In the genomic region with DNA sequence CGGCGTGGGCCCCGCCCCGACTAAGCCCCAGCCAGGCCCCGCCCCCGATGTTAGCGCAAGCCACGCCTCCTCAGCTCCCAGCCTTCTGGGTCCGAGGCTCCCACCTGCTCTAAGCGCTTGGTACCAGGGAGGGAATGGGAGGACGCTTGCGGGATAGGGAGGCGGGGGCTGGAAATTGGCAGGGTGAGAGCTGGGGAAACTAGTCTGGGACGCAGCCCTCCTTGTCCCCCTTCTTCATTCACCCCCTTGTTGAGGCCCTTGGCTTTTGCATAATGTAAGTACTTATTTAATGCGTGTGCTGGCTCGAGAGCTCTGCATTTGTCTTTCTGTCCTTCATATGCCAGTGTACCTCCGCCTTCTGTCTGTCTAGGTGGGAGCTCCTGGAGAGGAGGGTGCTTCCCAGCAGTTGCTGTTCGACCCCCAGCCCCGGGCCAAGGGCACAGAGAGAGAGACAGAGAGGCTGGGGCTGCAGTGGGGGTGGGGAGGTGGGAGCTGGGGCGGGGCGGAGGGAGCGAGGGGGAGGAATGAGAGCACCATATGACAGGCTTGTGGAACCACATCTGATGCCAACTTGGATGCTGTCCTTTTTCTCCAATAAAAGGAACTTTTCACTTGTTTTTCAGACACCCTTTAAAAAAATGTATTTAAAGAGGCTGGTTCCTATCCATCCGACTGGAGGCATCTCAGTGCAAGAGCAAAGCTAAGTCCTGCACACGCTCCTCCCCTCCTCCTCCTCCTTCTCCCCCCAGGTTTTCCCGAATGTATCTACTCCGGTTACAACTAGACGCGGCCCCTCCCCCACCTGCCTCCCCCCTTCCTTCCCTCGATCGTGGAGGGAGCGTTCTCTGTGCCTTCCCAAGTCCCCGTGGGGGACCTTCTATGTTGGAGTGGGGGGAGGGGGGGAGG, we compare ENCODE assay signal across 8 cellular contexts. TPM values are rescaled to one million over a fixed set of nuclear protein-coding genes. Genes with fewer than 3 reads are reported as not detected.
DNase-seq lines count a peak whose midpoint lies in the region; ATAC-seq, FAIRE-seq and TF ChIP-seq lines count a peak whose summit lies in the region.

No MANE protein-coding gene starts in this region.

- DNase-seq in AG04450 (ENCODE audit: low read depth, low spot score) (peak; percentile 68), GM19238 (ENCODE audit: insufficient read length, low spot score) (peak; percentile 73), HTR-8/SVneo (ENCODE audit: insufficient read length, low spot score) (peak; percentile 85), OCI-M1 (lab: John Stamatoyannopoulos, UW) (peak; percentile 90)
- DNase-seq in activated T-cell treated with anti-CD3 and anti-CD28 coated beads, Interleukin-2, amount 50 U/mL, for 1 hour = peak; percentile 81
- DNase-seq in stimulated activated CD8-positive, alpha-beta memory T cell treated with anti-CD3 and anti-CD28 coated beads, Interleukin-4, amount 100 ng/mL, for 48 hours = peak; percentile 89

- H3K9me3 ChIP-seq in AG04450 (ENCODE audit: control insufficient read depth, insufficient read depth, low read length) (no peaks in the 10 kb centered on the region), mucosa of stomach (ENCODE audit: control insufficient read depth, low read length) (no peaks in the 10 kb centered on the region)

- TF ChIP-seq CTCF in AG04450 (IDR thresholded peaks at IDR 0.05; ENCODE audit: low read depth, low read length) = no peak

- CTCF ChIA-PET in AG04450 (lab: Charles Lee) = no interaction called here

- POLR2A ChIA-PET in AG04450 (lab: Yijun Ruan, JAX) = interaction anchor here (1.2 kb wide), 1 partner anchor 8 kb away, joined by 9 read pairs; no protein-coding TSS in a partner anchor

- peak; percentile 87 for ATAC-seq in esophagus mucosa

- H3K4me3 ChIP-seq in AG04450 (ENCODE audit: low read depth, low read length) (peak overlapping the region; percentile 67), mucosa of stomach (ENCODE audit: low read length) (peak overlapping the region; percentile 36)

- H3K4me1 ChIP-seq in mucosa of stomach (ENCODE audit: control insufficient read depth, insufficient read depth, low read length) = peaks cover 10% of the 10 kb centered on the region

- FAIRE-seq in HTR-8/SVneo (lab: Jason Lieb, UNC) = no peak

- no peaks in the 10 kb centered on the region for H3K36me3 ChIP-seq in mucosa of stomach (ENCODE audit: control insufficient read depth, insufficient read depth, low read length)

- H3K27ac ChIP-seq in AG04450 (ENCODE audit: low read depth, low read length) = no peak overlapping the region

- H3K9ac ChIP-seq in mucosa of stomach (ENCODE audit: low read length) = no peak overlapping the region

- H3K27me3 ChIP-seq in AG04450 (ENCODE audit: control insufficient read depth, insufficient read depth, low read length) (peaks cover 2% of the 10 kb centered on the region), mucosa of stomach (ENCODE audit: control insufficient read depth, insufficient read depth, low read length) (peaks cover 8% of the 10 kb centered on the region)

RNA-seq across cellular contexts. Expression of a gene that starts 25.6 kb away (rescaled TPM):
- polyA plus RNA-seq in AG04450 (2011; rRNA removed) = 3.1 and 3.8 TPM in 2 replicates
- 1.2 and 3.0 TPM in 2 replicates for polyA minus RNA-seq in AG04450 (2011; rRNA and poly(A)+ RNA removed)
- total RNA-seq in esophagus mucosa = 2.3 TPM
